Comparison of ENCODE assay signal across 25 cellular contexts in genomic region chr10:127527891-127528290, GRCh38. TPM values are rescaled to one million over a fixed set of nuclear protein-coding genes. Genes with fewer than 3 reads are reported as not detected.
DNase-seq lines count a peak whose midpoint lies in the region; ATAC-seq and TF ChIP-seq lines count a peak whose summit lies in the region.
"Had no signal": no experiment of that assay in that cellular context is flagged by ENCODE, and none has a peak within 500 bp of the region (broad histone marks: within the 10 kb centered on the region; RNA-seq: fewer than 3 reads in every experiment).

No MANE protein-coding gene starts in this region.

- no peaks in the 10 kb centered on the region for H3K36me3 Mint-ChIP-seq in naive thymus-derived CD8-positive, alpha-beta T cell

- no peaks in the 10 kb centered on the region for H3K9me3 Mint-ChIP-seq in naive thymus-derived CD8-positive, alpha-beta T cell
- H3K9me3 Mint-ChIP-seq: activated naive CD4-positive, alpha-beta T cell treated with anti-CD3 and anti-CD28 coated beads for 36 hours had no signal

- intact Hi-C loops in Right ventricle myocardium inferior (cut with DNase I), result no loop called here
- intact Hi-C loops in cardiac septum (cut with DNase I), result no loop called here
- intact Hi-C loops in esophagus muscularis mucosa (cut with DNase I), result no loop called here
- intact Hi-C loops in left lung (cut with DNase I), result no loop called here
- intact Hi-C loops in esophagus squamous epithelium (cut with DNase I), result no loop called here

- H3K27ac ChIP-seq in esophagus muscularis mucosa (replicated peaks in 1 of 4), result no peak overlapping the region
- no peak overlapping the region for H3K27ac ChIP-seq in left lung
- no peak overlapping the region for H3K27ac ChIP-seq in esophagus squamous epithelium
- H3K27ac ChIP-seq: uterus had no signal

- H3K4me1 ChIP-seq in esophagus muscularis mucosa (no peaks in the 10 kb centered on the region), left lung (no peaks in the 10 kb centered on the region), esophagus squamous epithelium (no peaks in the 10 kb centered on the region)
- H3K4me1 ChIP-seq: sigmoid colon, uterus had no signal

- H3K27ac Mint-ChIP-seq in naive thymus-derived CD8-positive, alpha-beta T cell, result no peak overlapping the region
- H3K27ac Mint-ChIP-seq: activated CD4-positive, alpha-beta memory T cell treated with anti-CD3 and anti-CD28 coated beads, Interleukin-2, amount 10 ng/mL, durations not matched to agents 7 days and 5 days; activated naive CD4-positive, alpha-beta T cell treated with anti-CD3 and anti-CD28 coated beads for 36 hours had no signal

- TF ChIP-seq CTCF in esophagus muscularis mucosa (IDR thresholded peaks at IDR 0.05) (no peak), left lung (IDR thresholded peaks at IDR 0.05) (no peak), esophagus squamous epithelium (IDR thresholded peaks at IDR 0.05) (no peak)

- H3K27me3 ChIP-seq in esophagus muscularis mucosa (peaks cover 0 to 8% (median 0%) of the 10 kb centered on the region in 4 donors), left lung (no peaks in the 10 kb centered on the region), esophagus squamous epithelium (no peaks in the 10 kb centered on the region)
- H3K27me3 ChIP-seq: sigmoid colon, uterus had no signal

- no peak overlapping the region for H3K4me3 Mint-ChIP-seq in naive thymus-derived CD8-positive, alpha-beta T cell
- H3K4me3 Mint-ChIP-seq: activated CD4-positive, alpha-beta memory T cell treated with anti-CD3 and anti-CD28 coated beads, Interleukin-2, amount 10 ng/mL, durations not matched to agents 7 days and 5 days; activated naive CD4-positive, alpha-beta T cell treated with anti-CD3 and anti-CD28 coated beads for 36 hours had no signal

- H3K27me3 Mint-ChIP-seq in naive thymus-derived CD8-positive, alpha-beta T cell, result peaks cover 0 to 14% (median 5%) of the 10 kb centered on the region in 5 donors
- H3K27me3 Mint-ChIP-seq: activated CD4-positive, alpha-beta memory T cell treated with anti-CD3 and anti-CD28 coated beads, Interleukin-2, amount 10 ng/mL, durations not matched to agents 7 days and 5 days had no signal

- TF ChIP-seq POLR2A in esophagus muscularis mucosa (IDR thresholded peaks at IDR 0.05; ENCODE audit: low read depth) (no peak), esophagus squamous epithelium (IDR thresholded peaks at IDR 0.05) (no peak)

- POLR2A ChIA-PET in naive thymus-derived CD8-positive, alpha-beta T cell (lab: Charles Lee), result no interaction called here

- H3K36me3 ChIP-seq in esophagus muscularis mucosa (no peaks in the 10 kb centered on the region), left lung (no peaks in the 10 kb centered on the region), esophagus squamous epithelium (no peaks in the 10 kb centered on the region)
- H3K36me3 ChIP-seq: sigmoid colon, uterus had no signal

- H3K9me3 ChIP-seq in esophagus muscularis mucosa (no peaks in the 10 kb centered on the region), left lung (no peaks in the 10 kb centered on the region), esophagus squamous epithelium (no peaks in the 10 kb centered on the region)
- H3K9me3 ChIP-seq: sigmoid colon, uterus had no signal

- H3K4me1 Mint-ChIP-seq in naive thymus-derived CD8-positive, alpha-beta T cell, result no peaks in the 10 kb centered on the region
- H3K4me1 Mint-ChIP-seq: activated CD4-positive, alpha-beta memory T cell treated with anti-CD3 and anti-CD28 coated beads, Interleukin-2, amount 10 ng/mL, durations not matched to agents 7 days and 5 days had no signal

- 48% methylated on average over 8 of the region's 8 CpGs for WGBS in esophagus muscularis mucosa
- 56 to 60% methylated on average over 6 to 8 of the region's 8 CpGs for WGBS in esophagus squamous epithelium, 2 donors

- no peak overlapping the region for H3K4me3 ChIP-seq in esophagus muscularis mucosa
- no peak overlapping the region for H3K4me3 ChIP-seq in left lung
- no peak overlapping the region for H3K4me3 ChIP-seq in esophagus squamous epithelium
- H3K4me3 ChIP-seq: sigmoid colon, uterus had no signal

- no peak for TF ChIP-seq EP300 in esophagus muscularis mucosa (IDR thresholded peaks at IDR 0.05)

- DNase-seq in Right ventricle myocardium inferior (ENCODE audit: missing footprints), result peak; percentile 72
- no peak for DNase-seq in cardiac septum (ENCODE audit: low spot score)
- peak; percentile 91 for DNase-seq in esophagus muscularis mucosa (ENCODE audit: extremely low spot score)
- DNase-seq in left lung, result no peak
- no peak for DNase-seq in esophagus squamous epithelium (lab: John Stamatoyannopoulos, UW)
- no peak for DNase-seq in naive thymus-derived CD8-positive, alpha-beta T cell
- DNase-seq: activated CD4-positive, alpha-beta memory T cell treated with anti-CD3 and anti-CD28 coated beads, Interleukin-2, amount 10 ng/mL, durations not matched to agents 7 days and 5 days; activated CD4-positive, CD25-positive, alpha-beta regulatory T cell; activated naive CD4-positive, alpha-beta T cell treated with anti-CD3 and anti-CD28 coated beads for 36 hours; activated T-cell treated with anti-CD3 and anti-CD28 coated beads for 4 hours; Calu3; cerebellar nuclear complex; effector CD8-positive, alpha-beta T cell; NCI-H1417 treated with DMSO at 0.1 percent for 48 hours; NCI-H774; sigmoid colon; T-helper 9 cell had no signal

- ATAC-seq in Right ventricle myocardium inferior (peak; percentile 76), left lung (peak; percentile 33), GM18907 (IDR thresholded peaks at IDR 0.05; ENCODE audit: unreplicated experiment) (no peak), GM18498 (IDR thresholded peaks at IDR 0.05; ENCODE audit: unreplicated experiment) (no peak)
- no peak for ATAC-seq in naive thymus-derived CD8-positive, alpha-beta T cell

RNA-seq across cellular contexts. Expression of gene NPS, which starts 21.2 kb away (rescaled TPM):
- total RNA-seq in Right ventricle myocardium inferior (not detected), cardiac septum (not detected), esophagus muscularis mucosa (not detected), left lung (not detected), esophagus squamous epithelium (not detected)
- not detected for total RNA-seq in naive thymus-derived CD8-positive, alpha-beta T cell
- not detected for polyA plus RNA-seq in naive thymus-derived CD8-positive, alpha-beta T cell
- total RNA-seq: activated CD4-positive, alpha-beta memory T cell treated with anti-CD3 and anti-CD28 coated beads, Interleukin-2, amount 10 ng/mL, durations not matched to agents 7 days and 5 days; activated naive CD4-positive, alpha-beta T cell treated with anti-CD3 and anti-CD28 coated beads for 36 hours; Calu3; glomerular endothelial cell; liver; omental fat pad; sigmoid colon; uterus had no signal
- polyA plus RNA-seq: BJ, esophagus, liver, sigmoid colon had no signal

Comparison
In these comparisons a context has a peak if more than half of its experiments do, and no peak if none do; other contexts are left out.
1. DNase-seq: peak in Right ventricle myocardium inferior (single experiment) and esophagus muscularis mucosa (single experiment); none in cardiac septum (single experiment), left lung (0 of 2), esophagus squamous epithelium (single experiment) and naive thymus-derived CD8-positive, alpha-beta T cell (0 of 10).
2. ATAC-seq: peak in Right ventricle myocardium inferior (single experiment) and left lung (single experiment); none in GM18907 (single experiment), GM18498 (single experiment) and naive thymus-derived CD8-positive, alpha-beta T cell (0 of 2).